23 cellular contexts compared by ENCODE assay signal in genomic region chr11:13718394-13718793, GRCh38.
"Had no signal": no experiment of that assay in that cellular context is flagged by ENCODE, and none has a peak within 500 bp of the region (broad histone marks: within the 10 kb centered on the region; RNA-seq: fewer than 3 reads in every experiment).

No MANE protein-coding gene starts in this region.

- H3K27me3 Mint-ChIP-seq: activated naive CD8-positive, alpha-beta T cell; naive thymus-derived CD8-positive, alpha-beta T cell; stimulated activated naive CD8-positive, alpha-beta T cell treated with anti-CD3 and anti-CD28 coated beads, Interleukin-15, Interleukin-2, amounts not matched to agents 100 ng/mL and 50 ng/mL, for 24 hours; T-cell had no signal

- H3K27me3 ChIP-seq: cardiac muscle cell, foreskin keratinocyte, left lung, tibial nerve had no signal

- H3K9me3 Mint-ChIP-seq: naive thymus-derived CD8-positive, alpha-beta T cell; stimulated activated naive CD8-positive, alpha-beta T cell treated with anti-CD3 and anti-CD28 coated beads, Interleukin-15, Interleukin-2, amounts not matched to agents 100 ng/mL and 50 ng/mL, for 24 hours; T-cell had no signal

- H3K27ac ChIP-seq: cardiac muscle cell, foreskin keratinocyte, left lung, SK-N-MC, tibial nerve had no signal

- ATAC-seq: foreskin keratinocyte; left lung; naive thymus-derived CD8-positive, alpha-beta T cell; T-cell had no signal

- H3K4me3 ChIP-seq: cardiac muscle cell, left lung, SK-N-MC, tibial nerve had no signal

- DNase-seq: activated CD4-positive, alpha-beta T cell treated with anti-CD3 and anti-CD28 coated beads for 48 hours; activated CD4-positive, CD25-positive, alpha-beta regulatory T cell; activated CD8-positive, alpha-beta memory T cell treated with anti-CD3 and anti-CD28 coated beads, Interleukin-2, amount 50 U/mL, for 4 hours; activated gamma-delta T cell treated with Interleukin-2 at 50 U/mL for 16 hours; activated T-cell treated with anti-CD3 and anti-CD28 coated beads, Interleukin-2, amount 50 U/mL, for 48 hours; amygdala; foreskin keratinocyte; hippocampal formation; left lung; mammary epithelial cell; naive thymus-derived CD8-positive, alpha-beta T cell; nucleus accumbens; posterior cingulate gyrus; stimulated activated CD4-positive, alpha-beta T cell treated with anti-CD3 and anti-CD28 coated beads, Interleukin-2, amount 100 ng/mL, for 24 hours; T-cell; T-helper 9 cell had no signal

- H3K4me1 ChIP-seq: foreskin keratinocyte, left lung had no signal

- H3K9me3 ChIP-seq: left lung, tibial nerve had no signal

- H3K4me3 Mint-ChIP-seq: activated naive CD8-positive, alpha-beta T cell; naive thymus-derived CD8-positive, alpha-beta T cell; stimulated activated naive CD8-positive, alpha-beta T cell treated with anti-CD3 and anti-CD28 coated beads, Interleukin-15, Interleukin-2, amounts not matched to agents 100 ng/mL and 50 ng/mL, for 24 hours; T-cell had no signal

- FAIRE-seq: keratinocyte, urothelium cell line had no signal

- H3K27ac Mint-ChIP-seq: activated naive CD8-positive, alpha-beta T cell; T-cell had no signal
